In the genomic region with DNA sequence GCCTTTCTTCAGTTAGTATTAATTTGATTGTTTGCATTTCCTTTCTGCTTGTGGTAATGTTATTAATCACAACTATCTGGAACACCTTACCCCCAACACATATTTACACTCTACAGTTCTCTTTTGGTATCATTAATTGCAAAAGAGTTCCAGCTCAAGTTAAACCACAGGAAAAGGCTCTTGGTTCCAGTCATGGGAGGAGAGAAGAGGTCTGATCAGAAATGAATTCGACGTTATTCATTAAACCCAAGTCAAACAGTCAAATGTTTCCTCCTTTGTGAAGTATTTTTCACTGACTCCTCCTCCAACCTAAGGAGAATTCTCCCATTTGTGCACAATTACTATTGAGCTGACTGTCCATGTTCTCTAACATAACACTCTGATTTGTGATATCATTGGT, we compare ENCODE assay signal across 19 cellular contexts.
DNase-seq lines count a peak whose midpoint lies in the region; ATAC-seq, FAIRE-seq and TF ChIP-seq lines count a peak whose summit lies in the region.
"Had no signal": no experiment of that assay in that cellular context is flagged by ENCODE, and none has a peak within 500 bp of the region (broad histone marks: within the 10 kb centered on the region; RNA-seq: fewer than 3 reads in every experiment).

No MANE protein-coding gene starts in this region.

- FAIRE-seq in pancreas (lab: Jason Lieb, UNC) = no peak
- FAIRE-seq: G401.6, GM12891, HTR-8/SVneo had no signal

- H3K27me3 ChIP-seq in left lung (no peaks in the 10 kb centered on the region), pancreas (no peaks in the 10 kb centered on the region), gastrocnemius medialis (no peaks in the 10 kb centered on the region)
- H3K27me3 ChIP-seq: BLaER1 treated with 17β-estradiol and CSF1 and Interleukin-3, amounts not matched to agents 10 nM and 100 nM had no signal

- H3K9me3 ChIP-seq in left lung (no peaks in the 10 kb centered on the region), pancreas (no peaks in the 10 kb centered on the region), gastrocnemius medialis (no peaks in the 10 kb centered on the region)
- H3K9me3 ChIP-seq: HAP-1 had no signal

- TF ChIP-seq CTCF in epithelial cell of proximal tubule (conservative IDR thresholded peaks at IDR 0.05; ENCODE audit: low read depth, low read length) (no peak), left lung (IDR thresholded peaks at IDR 0.05) (no peak), pancreas (IDR thresholded peaks at IDR 0.05) (no peak), gastrocnemius medialis (IDR thresholded peaks at IDR 0.05 in 4 of 5, conservative IDR thresholded peaks at IDR 0.05 in 1 of 5) (no peak)

- no peak overlapping the region for H3K4me3 ChIP-seq in epithelial cell of proximal tubule (ENCODE audit: low read depth, low read length)
- H3K4me3 ChIP-seq in left lung = no peak overlapping the region
- no peak overlapping the region for H3K4me3 ChIP-seq in pancreas
- no peak overlapping the region for H3K4me3 ChIP-seq in gastrocnemius medialis
- H3K4me3 ChIP-seq: BLaER1 treated with 17β-estradiol and CSF1 and Interleukin-3, amounts not matched to agents 10 nM and 100 nM; GM23248; HAP-1 had no signal

- H3K27ac ChIP-seq in left lung (no peak overlapping the region), pancreas (no peak overlapping the region), substantia nigra (ENCODE audit: low read depth, low read length, poor library complexity, severe bottlenecking) (no peak overlapping the region), gastrocnemius medialis (no peak overlapping the region)
- H3K27ac ChIP-seq: BLaER1 treated with 17β-estradiol and CSF1 and Interleukin-3, amounts not matched to agents 10 nM and 100 nM; GM23248; HL-60 had no signal

- intact Hi-C loops in left lung (cut with DNase I) (no loop called here), pancreas (cut with DNase I) (no loop called here), gastrocnemius medialis (cut with DNase I; ENCODE audit: low total_unique reads) (no loop called here)

- no peaks in the 10 kb centered on the region for H3K4me1 ChIP-seq in left lung
- no peaks in the 10 kb centered on the region for H3K4me1 ChIP-seq in pancreas
- H3K4me1 ChIP-seq in gastrocnemius medialis = no peaks in the 10 kb centered on the region
- H3K4me1 ChIP-seq: BLaER1 treated with 17β-estradiol and CSF1 and Interleukin-3, amounts not matched to agents 10 nM and 100 nM had no signal

- no peak for TF ChIP-seq POLR2A in gastrocnemius medialis (IDR thresholded peaks at IDR 0.05)

- H3K36me3 ChIP-seq in left lung (no peaks in the 10 kb centered on the region), pancreas (no peaks in the 10 kb centered on the region), gastrocnemius medialis (no peaks in the 10 kb centered on the region)
- H3K36me3 ChIP-seq: BLaER1 treated with 17β-estradiol and CSF1 and Interleukin-3, amounts not matched to agents 10 nM and 100 nM; HAP-1 had no signal

- 16 to 28% methylated on average over 2 of the region's 2 CpGs for WGBS in pancreas, 2 donors

- in situ Hi-C loops in gastrocnemius medialis (cut with MboI; ENCODE audit: low sequenced_read_pairs in 4 of 4) = no loop called here

- DNase-seq in DMS53 (lab: John Stamatoyannopoulos, UW) (peak; percentile 60), epithelial cell of proximal tubule (ENCODE audit: low read depth) (peak; percentile 27), left lung (no peak), pancreas (no peak), substantia nigra (lab: John Stamatoyannopoulos, UW) (no peak), gastrocnemius medialis (no peak)
- DNase-seq: 8988T; Calu3; CD8-positive, alpha-beta T cell; GM23248; KBM-7 had no signal

- ATAC-seq in left lung (peak; percentile 72), pancreas (peak in 3 of 4 donors; percentile 37 to 60 (median 56)), HG03354 (IDR thresholded peaks at IDR 0.05; ENCODE audit: poor library complexity, severe bottlenecking, unreplicated experiment) (no peak), GM21367 (IDR thresholded peaks at IDR 0.05; ENCODE audit: unreplicated experiment) (no peak), gastrocnemius medialis (no peak)
- ATAC-seq: CD8-positive, alpha-beta T cell had no signal

Comparison
In these comparisons a context has a peak if more than half of its experiments do, and no peak if none do; other contexts are left out.
1. DNase-seq: peak in DMS53 (single experiment) and epithelial cell of proximal tubule (single experiment); none in left lung (0 of 2), pancreas (0 of 6), substantia nigra (0 of 49) and gastrocnemius medialis (0 of 2).
2. ATAC-seq: peak in left lung (single experiment) and pancreas (3 of 4); none in HG03354 (single experiment), GM21367 (single experiment) and gastrocnemius medialis (0 of 2).